Comparison of ENCODE assay signal across 29 cellular contexts in the genomic region with DNA sequence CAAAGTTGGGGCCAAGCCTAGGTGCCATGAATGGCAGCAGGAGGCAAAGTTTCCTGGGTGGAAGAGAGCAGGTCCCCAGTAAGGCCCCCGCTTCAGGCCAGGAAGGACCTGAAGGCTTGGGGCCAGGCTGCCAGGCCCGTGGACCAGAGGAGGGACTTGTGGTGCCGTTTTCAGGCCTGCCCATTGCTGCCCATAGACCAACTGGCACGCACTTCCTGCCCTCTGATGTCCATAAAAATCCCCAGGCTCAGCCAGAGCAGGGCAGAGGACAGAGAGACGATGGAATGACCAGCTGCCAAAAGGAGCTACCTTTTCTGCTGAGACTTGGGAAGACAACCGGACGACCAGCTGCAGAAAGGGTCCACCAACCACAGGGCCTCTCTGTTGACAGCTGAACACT.
"Had no signal": no experiment of that assay in that cellular context is flagged by ENCODE, and none has a peak within 500 bp of the region (broad histone marks: within the 10 kb centered on the region; RNA-seq: fewer than 3 reads in every experiment).

No MANE protein-coding gene starts in this region.

- H3K4me3 Mint-ChIP-seq: activated CD4-positive, alpha-beta memory T cell treated with anti-CD3 and anti-CD28 coated beads, Interleukin-2, amount 10 ng/mL, durations not matched to agents 7 days and 5 days; activated CD8-positive, alpha-beta memory T cell treated with anti-CD3 and anti-CD28 coated beads, Interleukin-2, amount 10 ng/mL, durations not matched to agents 7 days and 5 days; activated naive CD4-positive, alpha-beta T cell treated with anti-CD3 and anti-CD28 coated beads, Interleukin-2, amount 10 ng/mL, durations not matched to agents 7 days and 5 days; activated naive CD8-positive, alpha-beta T cell; activated naive CD8-positive, alpha-beta T cell treated with anti-CD3 and anti-CD28 coated beads, Interleukin-2, amount 50 U/mL, for 24 hours had no signal

- ATAC-seq: activated CD8-positive, alpha-beta memory T cell treated with anti-CD3 and anti-CD28 coated beads, Interleukin-2, amount 10 ng/mL, durations not matched to agents 7 days and 5 days; activated naive CD8-positive, alpha-beta T cell treated with anti-CD3 and anti-CD28 coated beads, Interleukin-2, amount 50 U/mL, for 24 hours had no signal

- H3K27ac Mint-ChIP-seq: activated CD4-positive, alpha-beta memory T cell treated with anti-CD3 and anti-CD28 coated beads, Interleukin-2, amount 10 ng/mL, durations not matched to agents 7 days and 5 days; activated CD8-positive, alpha-beta memory T cell treated with anti-CD3 and anti-CD28 coated beads, Interleukin-2, amount 10 ng/mL, durations not matched to agents 7 days and 5 days; activated naive CD4-positive, alpha-beta T cell treated with anti-CD3 and anti-CD28 coated beads, Interleukin-2, amount 10 ng/mL, durations not matched to agents 7 days and 5 days; activated naive CD8-positive, alpha-beta T cell; activated naive CD8-positive, alpha-beta T cell treated with anti-CD3 and anti-CD28 coated beads, Interleukin-2, amount 50 U/mL, for 24 hours had no signal

- H3K4me3 ChIP-seq: PC-9 had no signal

- H3K27me3 ChIP-seq: brain microvascular endothelial cell had no signal

- H2AFZ ChIP-seq: PC-9 had no signal

- H3K36me3 ChIP-seq: brain microvascular endothelial cell, WERI-Rb-1 had no signal

- H3K4me2 ChIP-seq: PC-9 had no signal

- H3K4me1 Mint-ChIP-seq: activated CD4-positive, alpha-beta memory T cell treated with anti-CD3 and anti-CD28 coated beads, Interleukin-2, amount 10 ng/mL, durations not matched to agents 7 days and 5 days; activated CD8-positive, alpha-beta memory T cell treated with anti-CD3 and anti-CD28 coated beads, Interleukin-2, amount 10 ng/mL, durations not matched to agents 7 days and 5 days; activated naive CD4-positive, alpha-beta T cell treated with anti-CD3 and anti-CD28 coated beads, Interleukin-2, amount 10 ng/mL, durations not matched to agents 7 days and 5 days; activated naive CD8-positive, alpha-beta T cell treated with anti-CD3 and anti-CD28 coated beads, Interleukin-2, amount 50 U/mL, for 24 hours had no signal

- H3K36me3 Mint-ChIP-seq: activated CD8-positive, alpha-beta memory T cell treated with anti-CD3 and anti-CD28 coated beads, Interleukin-2, amount 10 ng/mL, durations not matched to agents 7 days and 5 days; activated naive CD4-positive, alpha-beta T cell treated with anti-CD3 and anti-CD28 coated beads, Interleukin-2, amount 10 ng/mL, durations not matched to agents 7 days and 5 days; activated naive CD8-positive, alpha-beta T cell had no signal

- H3K9me3 Mint-ChIP-seq: activated CD4-positive, alpha-beta memory T cell treated with anti-CD3 and anti-CD28 coated beads, Interleukin-2, amount 10 ng/mL, durations not matched to agents 7 days and 5 days had no signal

- H3K27me3 Mint-ChIP-seq: activated CD4-positive, alpha-beta memory T cell treated with anti-CD3 and anti-CD28 coated beads, Interleukin-2, amount 10 ng/mL, durations not matched to agents 7 days and 5 days; activated CD8-positive, alpha-beta memory T cell treated with anti-CD3 and anti-CD28 coated beads, Interleukin-2, amount 10 ng/mL, durations not matched to agents 7 days and 5 days; activated naive CD4-positive, alpha-beta T cell treated with anti-CD3 and anti-CD28 coated beads, Interleukin-2, amount 10 ng/mL, durations not matched to agents 7 days and 5 days; activated naive CD8-positive, alpha-beta T cell; activated naive CD8-positive, alpha-beta T cell treated with anti-CD3 and anti-CD28 coated beads, Interleukin-2, amount 50 U/mL, for 24 hours had no signal

- H3K27ac ChIP-seq: brain microvascular endothelial cell, PC-9, WERI-Rb-1 had no signal

- DNase-seq: activated CD4-positive, alpha-beta memory T cell treated with anti-CD3 and anti-CD28 coated beads, Interleukin-2, amount 10 ng/mL, durations not matched to agents 7 days and 5 days; activated CD4-positive, alpha-beta T cell treated with anti-CD3 and anti-CD28 coated beads for 1 hour; activated CD4-positive, alpha-beta T cell treated with anti-CD3 and anti-CD28 coated beads for 48 hours; activated CD8-positive, alpha-beta memory T cell treated with anti-CD3 and anti-CD28 coated beads for 24 hours; activated CD8-positive, alpha-beta memory T cell treated with anti-CD3 and anti-CD28 coated beads, Interleukin-2, amount 10 ng/mL, durations not matched to agents 7 days and 5 days; activated CD8-positive, alpha-beta memory T cell treated with anti-CD3 and anti-CD28 coated beads, Interleukin-2, amount 50 U/mL, for 48 hours; activated effector memory CD4-positive, alpha-beta T cell treated with Interleukin-2 at 50 U/mL for 16 hours; activated naive CD4-positive, alpha-beta T cell treated with anti-CD3 and anti-CD28 coated beads, Interleukin-2, amount 10 ng/mL, durations not matched to agents 7 days and 5 days; activated naive CD8-positive, alpha-beta T cell treated with anti-CD3 and anti-CD28 coated beads, Interleukin-2, amount 50 U/mL, for 24 hours; activated T-cell treated with anti-CD3 and anti-CD28 coated beads, Interleukin-2, amount 50 U/mL, for 48 hours; anterior cingulate cortex; brain microvascular endothelial cell; central memory CD4-positive, alpha-beta T cell; NCI-H1048; NCI-H1105 treated with DMSO at 0.1 percent for 48 hours; NCI-H1436; NCI-H1694; NCI-H1930; NCI-H2081 treated with DMSO at 0.1 percent for 48 hours; NCI-H226; NCI-H446 treated with DMSO at 0.1 percent for 48 hours; NCI-H524; NCI-H69; NCI-H82; PC-9; Right ventricle myocardium superior; T1000; WERI-Rb-1 had no signal
